8 cellular contexts compared by ENCODE assay signal in the genomic region with DNA sequence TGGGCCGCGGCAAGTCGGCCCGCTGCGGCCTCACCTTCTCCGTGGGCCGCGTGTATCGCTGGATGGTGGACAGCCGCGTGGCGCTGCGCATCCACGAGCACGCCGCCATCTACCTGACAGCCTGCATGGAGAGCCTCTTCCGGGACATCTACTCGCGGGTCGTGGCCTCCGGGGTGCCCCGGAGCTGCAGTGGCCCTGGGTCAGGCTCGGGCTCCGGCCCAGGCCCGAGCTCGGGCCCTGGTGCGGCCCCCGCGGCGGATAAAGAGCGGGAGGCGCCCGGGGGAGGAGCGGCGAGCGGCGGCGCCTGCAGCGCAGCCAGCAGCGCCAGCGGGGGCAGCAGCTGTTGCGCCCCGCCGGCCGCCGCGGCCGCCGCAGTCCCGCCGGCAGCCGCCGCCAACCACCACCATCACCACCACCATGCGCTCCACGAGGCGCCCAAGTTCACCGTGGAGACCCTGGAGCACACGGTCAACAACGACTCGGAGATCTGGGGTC.
DNase-seq lines count a peak whose midpoint lies in the region; ATAC-seq and TF ChIP-seq lines count a peak whose summit lies in the region.

No MANE protein-coding gene starts in this region.

- no peaks in the 10 kb centered on the region for H3K9me3 ChIP-seq in mesenchymal stem cell (ENCODE audit: control insufficient read depth, low read length)

- no peaks in the 10 kb centered on the region for H3K27me3 ChIP-seq in HL-60 (ENCODE audit: insufficient read depth, poor library complexity, severe bottlenecking)
- H3K27me3 ChIP-seq in mesenchymal stem cell (ENCODE audit: control insufficient read depth in 1 of 2, insufficient read depth in 1 of 2, low read length in 2 of 2), result peaks cover 38 to 73% of the 10 kb centered on the region in 2 experiments

- no peak overlapping the region for H3K14ac ChIP-seq in mesenchymal stem cell (ENCODE audit: low read length in 2 of 2)

- H2AK5ac ChIP-seq in mesenchymal stem cell (ENCODE audit: low read length, severe bottlenecking), result no peak overlapping the region

- H2BK5ac ChIP-seq in mesenchymal stem cell (ENCODE audit: low read depth, low read length, poor library complexity, severe bottlenecking), result no peak overlapping the region

- TF ChIP-seq CTCF in HL-60 (IDR thresholded peaks at IDR 0.05; ENCODE audit: insufficient read depth, low read length), result no peak
- TF ChIP-seq CTCF in astrocyte of the cerebellum (IDR thresholded peaks at IDR 0.05; ENCODE audit: low read depth, low read length, missing control alignments), result no peak
- no peak for TF ChIP-seq CTCF in GM10266 (IDR thresholded peaks at IDR 0.05; ENCODE audit: control insufficient read depth, insufficient read depth, low read depth, missing control alignments)

- no peak overlapping the region for H3K18ac ChIP-seq in mesenchymal stem cell (ENCODE audit: low read depth in 1 of 2, low read length in 2 of 2)

- H4K8ac ChIP-seq in mesenchymal stem cell (ENCODE audit: low read length), result no peak overlapping the region

- H3K27ac ChIP-seq in HL-60 (replicated peaks), result peak overlapping the region; percentile 94
- no peak overlapping the region for H3K27ac ChIP-seq in mesenchymal stem cell (ENCODE audit: low read length, poor library complexity, severe bottlenecking)

- no peak overlapping the region for H2BK12ac ChIP-seq in mesenchymal stem cell (ENCODE audit: low read length in 2 of 2)

- H3K4me3 ChIP-seq in HL-60 (replicated peaks; ENCODE audit: insufficient read depth, low read length) (no peak overlapping the region; the same call in 1 of the 2 replicates), astrocyte of the cerebellum (ENCODE audit: low read depth, low read length) (peak overlapping the region; percentile 73), mesenchymal stem cell (ENCODE audit: insufficient read depth in 1 of 2, low read depth in 1 of 2, low read length in 2 of 2) (peak overlapping the region; percentile 53 to 76)

- H3K4ac ChIP-seq in mesenchymal stem cell (ENCODE audit: low read depth in 1 of 2, low read length in 2 of 2), result no peak overlapping the region

- H2AFZ ChIP-seq in mesenchymal stem cell (ENCODE audit: low read depth, low read length), result no peak overlapping the region

- no peak overlapping the region for H3K23ac ChIP-seq in mesenchymal stem cell (ENCODE audit: low read length in 2 of 2)

- H2BK120ac ChIP-seq in mesenchymal stem cell (ENCODE audit: low read depth, low read length), result no peak overlapping the region

- ATAC-seq in GM19324 (IDR thresholded peaks at IDR 0.05; ENCODE audit: low FRiP score, unreplicated experiment), result no peak
- ATAC-seq in HG03378 (IDR thresholded peaks at IDR 0.05; ENCODE audit: unreplicated experiment), result no peak
- no peak for ATAC-seq in GM19023 (IDR thresholded peaks at IDR 0.05; ENCODE audit: unreplicated experiment)

- H4K91ac ChIP-seq in mesenchymal stem cell (ENCODE audit: low read length), result no peak overlapping the region

- H3K36me3 ChIP-seq in mesenchymal stem cell (ENCODE audit: control insufficient read depth in 1 of 2, insufficient read depth in 2 of 2, low read depth in 1 of 2, low read length in 2 of 2), result no peaks in the 10 kb centered on the region

- peaks cover 27% of the 10 kb centered on the region for H3K4me1 ChIP-seq in mesenchymal stem cell (ENCODE audit: control insufficient read depth, insufficient read depth, low read depth, low read length)

- H3K4me2 ChIP-seq in mesenchymal stem cell (ENCODE audit: low read length, poor library complexity, severe bottlenecking), result peak overlapping the region; percentile 100

- 2% methylated on average over 47 of the region's 60 CpGs for WGBS in mesenchymal stem cell

- in situ Hi-C loops in ACHN (cut with HindIII; ENCODE audit: low pct_ligation_motif_present, low pct_unique_long_range_greater_than_20kb, low sequenced_read_pairs), result no loop called here
- in situ Hi-C loops in astrocyte of the cerebellum (cut with HindIII; ENCODE audit: low sequenced_read_pairs), result loop anchor here (5.0 kb wide), 3 partner anchors 92 to 283 kb away; no protein-coding TSS in a partner anchor

- no peak overlapping the region for H2BK15ac ChIP-seq in mesenchymal stem cell (ENCODE audit: low read depth, poor library complexity, severe bottlenecking)

- H3K9ac ChIP-seq in mesenchymal stem cell (ENCODE audit: low read length), result no peak overlapping the region

- DNase-seq in ACHN (peak; percentile 12), HL-60 (ENCODE audit: low read depth in 1 of 2, low spot score in 1 of 2) (peak in 1 of 2 experiments; percentile 11), astrocyte of the cerebellum (ENCODE audit: low read depth) (no peak), mesenchymal stem cell (no peak), GM10266 (ENCODE audit: extremely low spot score) (no peak)

- peaks cover 12% of the 10 kb centered on the region for H3K79me1 ChIP-seq in mesenchymal stem cell (replicated peaks; ENCODE audit: low read length, poor library complexity, severe bottlenecking)
